ENCODE assay signal across 19 cellular contexts in genomic region chr7:36199329-36199728, GRCh38.
"Had no signal": no experiment of that assay in that cellular context is flagged by ENCODE, and none has a peak within 500 bp of the region (broad histone marks: within the 10 kb centered on the region; RNA-seq: fewer than 3 reads in every experiment).

No MANE protein-coding gene starts in this region.

- H3K27me3 Mint-ChIP-seq: activated naive CD4-positive, alpha-beta T cell treated with anti-CD3 and anti-CD28 coated beads, Interleukin-2, amount 50 U/mL, for 24 hours; activated naive CD8-positive, alpha-beta T cell treated with anti-CD3 and anti-CD28 coated beads, Interleukin-2, amount 50 U/mL, for 24 hours; T-cell had no signal

- H3K4me1 ChIP-seq: right lobe of liver had no signal

- H3K4me3 ChIP-seq: esophagus squamous epithelium, left lung, lower lobe of right lung, right lobe of liver, tibial nerve had no signal

- H3K36me3 Mint-ChIP-seq: activated naive CD4-positive, alpha-beta T cell treated with anti-CD3 and anti-CD28 coated beads, Interleukin-2, amount 50 U/mL, for 24 hours; natural killer cell; T-cell had no signal

- ATAC-seq: left lung, lower lobe of right lung, natural killer cell, T-cell had no signal

- H3K9me3 Mint-ChIP-seq: activated B cell treated with CpG ODN at 0.5 μM for 24 hours; activated naive CD4-positive, alpha-beta T cell treated with anti-CD3 and anti-CD28 coated beads, Interleukin-2, amount 50 U/mL, for 24 hours; activated naive CD8-positive, alpha-beta T cell treated with anti-CD3 and anti-CD28 coated beads, Interleukin-2, amount 50 U/mL, for 24 hours; natural killer cell; T-cell; T-helper 2 cell treated with Interferon-gamma antibody and Interleukin-4, amounts not matched to agents 5 μg/mL and 100 μg/mL, for 36 hours had no signal

- H3K27ac Mint-ChIP-seq: activated B cell treated with CpG ODN at 0.5 μM for 24 hours; activated naive CD4-positive, alpha-beta T cell treated with anti-CD3 and anti-CD28 coated beads, Interleukin-2, amount 50 U/mL, for 24 hours; activated naive CD8-positive, alpha-beta T cell treated with anti-CD3 and anti-CD28 coated beads, Interleukin-2, amount 50 U/mL, for 24 hours; natural killer cell; T-helper 2 cell treated with Interferon-gamma antibody and Interleukin-4, amounts not matched to agents 5 μg/mL and 100 μg/mL, for 36 hours had no signal

- DNase-seq: activated B cell treated with CpG ODN at 0.5 μM for 24 hours; activated CD4-positive, alpha-beta T cell treated with anti-CD3 and anti-CD28 coated beads, Interleukin-2, amount 50 U/mL, for 1 hour; activated CD8-positive, alpha-beta memory T cell treated with anti-CD3 and anti-CD28 coated beads for 24 hours; activated naive CD8-positive, alpha-beta T cell treated with anti-CD3 and anti-CD28 coated beads, Interleukin-2, amount 50 U/mL, for 24 hours; amygdala; caudate nucleus; cortex of kidney; esophagus squamous epithelium; foreskin melanocyte; left lung; lower lobe of right lung; natural killer cell; right lobe of liver; stimulated activated CD4-positive, alpha-beta T cell treated with anti-CD3 and anti-CD28 coated beads, Interleukin-2, amount 100 ng/mL, for 48 hours; T-cell had no signal

- H3K4me3 Mint-ChIP-seq: activated B cell treated with CpG ODN at 0.5 μM for 24 hours; activated naive CD4-positive, alpha-beta T cell treated with anti-CD3 and anti-CD28 coated beads, Interleukin-2, amount 50 U/mL, for 24 hours; activated naive CD8-positive, alpha-beta T cell treated with anti-CD3 and anti-CD28 coated beads, Interleukin-2, amount 50 U/mL, for 24 hours; natural killer cell; T-cell; T-helper 2 cell treated with Interferon-gamma antibody and Interleukin-4, amounts not matched to agents 5 μg/mL and 100 μg/mL, for 36 hours had no signal

- H3K27ac ChIP-seq: epithelial cell of prostate, esophagus squamous epithelium, left lung, lower lobe of right lung, right lobe of liver, tibial nerve had no signal

- H3K9me3 ChIP-seq: esophagus squamous epithelium, left lung, lower lobe of right lung, right lobe of liver, tibial nerve had no signal

- H3K4me1 Mint-ChIP-seq: activated B cell treated with CpG ODN at 0.5 μM for 24 hours, natural killer cell had no signal

- H3K36me3 ChIP-seq: esophagus squamous epithelium, left lung, lower lobe of right lung, right lobe of liver, tibial nerve had no signal

- H3K27me3 ChIP-seq: esophagus squamous epithelium, left lung, right lobe of liver, tibial nerve had no signal
